In the genomic region with DNA sequence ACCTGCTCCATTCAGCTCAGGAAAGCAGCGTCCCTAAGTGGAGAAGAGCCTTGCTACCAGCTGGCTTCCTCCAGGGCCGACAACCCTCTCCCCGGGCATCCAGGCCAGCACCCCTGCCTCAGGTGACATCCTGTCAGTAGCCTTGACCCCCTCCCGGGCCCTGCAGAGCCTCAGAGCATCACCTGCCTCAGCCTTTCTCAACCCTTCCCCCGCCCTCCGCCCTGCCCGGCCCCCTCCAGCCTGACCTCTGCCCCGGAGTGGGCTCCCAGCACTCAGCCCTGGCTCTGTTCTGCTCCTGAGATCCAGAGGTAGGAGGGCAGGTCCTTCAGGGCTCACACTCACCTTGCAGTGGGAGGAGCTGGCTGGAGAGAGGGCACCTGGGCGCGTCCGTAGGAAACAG, we compare ENCODE assay signal across 26 cellular contexts.
"Had no signal": no experiment of that assay in that cellular context is flagged by ENCODE, and none has a peak within 500 bp of the region (broad histone marks: within the 10 kb centered on the region; RNA-seq: fewer than 3 reads in every experiment).

No MANE protein-coding gene starts in this region.

- ATAC-seq: esophagus mucosa; gastrocnemius medialis; left lung; natural killer cell treated with Interleukin-12 subunit alpha and Interleukin-12 subunit beta and Interleukin-15 and Interleukin-18, amount 100 ng/mL, for 72 hours; sciatic nerve; stimulated activated naive B cell treated with anti-CD40 and anti-IgM and Interleukin-4, amounts not matched to agents 10 μg/mL and 1 μg/mL and 100 μg/mL, for 72 hours had no signal

- DNase-seq: cerebellar nuclear complex; colonic mucosa; effector CD4-positive, alpha-beta T cell; gastrocnemius medialis; glutamatergic neuron; immature natural killer cell; mesenchymal stem cell; midbrain; occipital lobe; spleen; stimulated activated CD4-positive, alpha-beta T cell treated with anti-CD3 and anti-CD28 coated beads, Interleukin-15, amount 100 ng/mL, for 24 hours; stimulated activated CD4-positive, alpha-beta T cell treated with anti-CD3 and anti-CD28 coated beads, Interleukin-1b, Interleukin-23, amount 100 ng/mL, for 48 hours; stimulated activated CD4-positive, alpha-beta T cell treated with anti-CD3 and anti-CD28 coated beads, Interleukin-4, amount 100 ng/mL, for 24 hours; stimulated activated naive B cell treated with anti-CD40 and anti-IgM and Interleukin-4, amounts not matched to agents 10 μg/mL and 1 μg/mL and 100 μg/mL, for 72 hours; stomach; substantia nigra; transverse colon had no signal

- H3K27me3 ChIP-seq: colonic mucosa, gastrocnemius medialis, left lung, neural progenitor cell, spleen, stomach, transverse colon had no signal

- H3K9me3 ChIP-seq: colonic mucosa, gastrocnemius medialis, left lung, prostate gland, spleen, stomach, thoracic aorta, transverse colon had no signal

- H3K27ac Mint-ChIP-seq: natural killer cell treated with Interleukin-12 subunit alpha and Interleukin-12 subunit beta and Interleukin-15 and Interleukin-18, amount 100 ng/mL, for 72 hours; neural progenitor cell; stimulated activated naive B cell treated with anti-CD40 and anti-IgM and Interleukin-4, amounts not matched to agents 10 μg/mL and 1 μg/mL and 100 μg/mL, for 72 hours had no signal

- H3K9me3 Mint-ChIP-seq: immature natural killer cell; natural killer cell treated with Interleukin-12 subunit alpha and Interleukin-12 subunit beta and Interleukin-15 and Interleukin-18, amount 100 ng/mL, for 72 hours; stimulated activated naive B cell treated with anti-CD40 and anti-IgM and Interleukin-4, amounts not matched to agents 10 μg/mL and 1 μg/mL and 100 μg/mL, for 72 hours had no signal

- H3K4me3 ChIP-seq: colonic mucosa, gastrocnemius medialis, left lung, lung, neural progenitor cell, prostate gland, spleen, stomach, thoracic aorta, transverse colon had no signal

- H3K4me3 Mint-ChIP-seq: immature natural killer cell; natural killer cell treated with Interleukin-12 subunit alpha and Interleukin-12 subunit beta and Interleukin-15 and Interleukin-18, amount 100 ng/mL, for 72 hours; neural progenitor cell; stimulated activated naive B cell treated with anti-CD40 and anti-IgM and Interleukin-4, amounts not matched to agents 10 μg/mL and 1 μg/mL and 100 μg/mL, for 72 hours had no signal

- H3K4me1 ChIP-seq: colonic mucosa, gastrocnemius medialis, neural progenitor cell, parathyroid adenoma, prostate gland, spleen, transverse colon had no signal

- H3K4me1 Mint-ChIP-seq: immature natural killer cell; stimulated activated naive B cell treated with anti-CD40 and anti-IgM and Interleukin-4, amounts not matched to agents 10 μg/mL and 1 μg/mL and 100 μg/mL, for 72 hours had no signal

- H3K27me3 Mint-ChIP-seq: natural killer cell treated with Interleukin-12 subunit alpha and Interleukin-12 subunit beta and Interleukin-15 and Interleukin-18, amount 100 ng/mL, for 72 hours; stimulated activated naive B cell treated with anti-CD40 and anti-IgM and Interleukin-4, amounts not matched to agents 10 μg/mL and 1 μg/mL and 100 μg/mL, for 72 hours had no signal

- H3K36me3 ChIP-seq: colonic mucosa, gastrocnemius medialis, neural progenitor cell, prostate gland, thoracic aorta, transverse colon had no signal

- H3K27ac ChIP-seq: colonic mucosa, gastrocnemius medialis, left lung, neural progenitor cell, parathyroid adenoma, prostate gland, spleen, stomach, thoracic aorta, transverse colon had no signal
